28 cellular contexts compared by ENCODE assay signal in the genomic region with DNA sequence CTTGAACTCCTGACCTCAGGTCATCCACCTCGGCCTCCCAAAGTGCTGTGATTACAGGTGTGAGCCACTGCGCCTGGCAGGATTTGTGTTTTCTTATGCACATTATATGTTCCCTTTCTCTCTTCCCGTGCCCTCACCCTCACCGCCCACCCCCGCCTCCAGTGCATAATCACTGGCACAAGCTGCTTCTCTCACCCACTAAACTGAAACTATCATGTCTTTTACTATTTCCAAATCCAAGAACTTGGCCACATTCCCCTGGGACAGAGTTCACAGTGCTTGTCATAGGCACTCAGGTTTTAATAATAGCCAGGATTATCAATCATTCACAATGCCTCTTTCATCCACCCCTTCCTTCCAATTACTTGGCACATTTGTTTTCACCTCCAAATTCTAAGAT. TPM values are rescaled to one million over a fixed set of nuclear protein-coding genes. Genes with fewer than 3 reads are reported as not detected.
"Had no signal": no experiment of that assay in that cellular context is flagged by ENCODE, and none has a peak within 500 bp of the region (broad histone marks: within the 10 kb centered on the region; RNA-seq: fewer than 3 reads in every experiment).

No MANE protein-coding gene starts in this region.

- DNase-seq: activated CD4-positive, alpha-beta memory T cell treated with anti-CD3 and anti-CD28 coated beads, Interleukin-2, amount 10 ng/mL, durations not matched to agents 7 days and 5 days; activated CD4-positive, alpha-beta T cell treated with anti-CD3 and anti-CD28 coated beads for 1 hour; activated CD4-positive, alpha-beta T cell treated with anti-CD3 and anti-CD28 coated beads, Interleukin-2, amount 10 ng/mL, durations not matched to agents 7 days and 5 days; activated CD8-positive, alpha-beta memory T cell treated with anti-CD3 and anti-CD28 coated beads, Interleukin-2, amount 50 U/mL, for 48 hours; activated gamma-delta T cell; activated naive CD4-positive, alpha-beta T cell treated with anti-CD3 and anti-CD28 coated beads, Interleukin-2, amount 50 U/mL, for 16 hours; activated T-cell treated with anti-CD3 and anti-CD28 coated beads, Interleukin-2, amount 50 U/mL, for 24 hours; amniotic stem cell; foreskin keratinocyte; lower lobe of right lung; mesenchymal stem cell; naive thymus-derived CD8-positive, alpha-beta T cell; stimulated activated CD4-positive, alpha-beta T cell treated with anti-CD3 and anti-CD28 coated beads, Interleukin-1b, Interleukin-23, amount 100 ng/mL, for 48 hours; stimulated activated CD4-positive, alpha-beta T cell treated with anti-CD3 and anti-CD28 coated beads, Interleukin-4, amount 100 ng/mL, for 4 hours; stimulated activated CD8-positive, alpha-beta memory T cell treated with anti-CD3 and anti-CD28 coated beads, Interleukin-4, amount 100 ng/mL, for 48 hours; stimulated activated naive CD8-positive, alpha-beta T cell treated with anti-CD3 and anti-CD28 coated beads, Interleukin-15, amount 100 ng/mL, for 72 hours; substantia nigra; T-helper 2 cell had no signal

- H3K4me3 ChIP-seq: breast epithelium, esophagus muscularis mucosa, lower lobe of right lung, neural progenitor cell, smooth muscle cell, vagina had no signal

- H3K27me3 ChIP-seq: breast epithelium, esophagus muscularis mucosa, vagina had no signal

- FAIRE-seq: astrocyte, islet of Langerhans had no signal

- H3K36me3 ChIP-seq: breast epithelium, esophagus muscularis mucosa, lower lobe of right lung, neural progenitor cell, vagina had no signal

- ATAC-seq: foreskin keratinocyte; lower lobe of right lung; naive thymus-derived CD8-positive, alpha-beta T cell; sciatic nerve; stimulated activated memory B cell treated with anti-CD40 and anti-IgM and Interleukin-4, amounts not matched to agents 10 μg/mL and 1 μg/mL and 100 μg/mL, for 72 hours; stimulated activated naive CD8-positive, alpha-beta T cell treated with anti-CD3 and anti-CD28 coated beads, Interleukin-15, amount 100 ng/mL, for 72 hours; WTC11 had no signal

- H3K27ac ChIP-seq: breast epithelium, esophagus muscularis mucosa, foreskin keratinocyte, lower lobe of right lung, neural progenitor cell, vagina had no signal

- H3K9ac ChIP-seq: neural progenitor cell had no signal

- H3K4me2 ChIP-seq: neural progenitor cell, smooth muscle cell had no signal

- H3K9me3 ChIP-seq: breast epithelium, esophagus muscularis mucosa, lower lobe of right lung, vagina had no signal

RNA-seq across cellular contexts. Expression of gene DYRK3, which starts 31.6 kb away (rescaled TPM):
- polyA plus RNA-seq: naive thymus-derived CD8-positive, alpha-beta T cell had no signal
